Comparison of ENCODE assay signal across 1 cellular context in genomic region chr6:84086545-84087429, GRCh38.
A peak's percentile ranks its signal among the peaks of the same experiment; 100 is the strongest.
TF ChIP-seq lines count a peak whose summit lies in the region.

No MANE protein-coding gene starts in this region.

TF ChIP-seq in K562, 482 proteins besides CTCF, POLR2A, EP300 and RAD21 (continued from another document):
- no peak for TF ChIP-seq E4F1 (CRISPR knock-in tag; IDR thresholded peaks at IDR 0.05; ENCODE audit: borderline replicate concordance)
- TF ChIP-seq EHMT2 (IDR thresholded peaks at IDR 0.05): no peak
- no peak for TF ChIP-seq NR2C2 (CRISPR knock-in tag; IDR thresholded peaks at IDR 0.05)
- TF ChIP-seq NR2C2 (tag; IDR thresholded peaks at IDR 0.05): peak; percentile 69
- TF ChIP-seq CBFA2T3 (IDR thresholded peaks at IDR 0.05): peak; percentile 93
- TF ChIP-seq FOXM1 (IDR thresholded peaks at IDR 0.05; ENCODE audit: low read depth): peak; percentile 55
- TF ChIP-seq FOXM1 (CRISPR knock-in tag; IDR thresholded peaks at IDR 0.05; ENCODE audit: low read depth): no peak
- TF ChIP-seq TFAM (CRISPR knock-in tag; conservative IDR thresholded peaks at IDR 0.05): no peak
- TF ChIP-seq UBTF (IDR thresholded peaks at IDR 0.05; ENCODE audit: borderline replicate concordance in 1 of 2, low read depth in 2 of 2, low read length in 2 of 2): no peak
- peak; percentile 31 for TF ChIP-seq TAF9B (IDR thresholded peaks at IDR 0.05; ENCODE audit: partially characterized antibody)
- TF ChIP-seq PKNOX1 (IDR thresholded peaks at IDR 0.05): peak; percentile 88
- TF ChIP-seq SMARCA4 (IDR thresholded peaks at IDR 0.05): peak; percentile 86
- TF ChIP-seq NFIC (IDR thresholded peaks at IDR 0.05): peak; percentile 60
- no peak for TF ChIP-seq TRIM28 (IDR thresholded peaks at IDR 0.05)
- TF ChIP-seq MAZ (CRISPR knock-in tag; conservative IDR thresholded peaks at IDR 0.05 in 1 of 2, IDR thresholded peaks at IDR 0.05 in 1 of 2): 0 out of 4 replicates have a peak, but pooled peaks of 1 of the 2 experiments have one; percentile 34
- TF ChIP-seq CC2D1A (IDR thresholded peaks at IDR 0.05): 0 out of 2 replicates have a peak, but pooled peaks have one; percentile 26
- no peak for TF ChIP-seq HNRNPL (IDR thresholded peaks at IDR 0.05; ENCODE audit: low read depth, low read length)
